ENCODE assay signal across 11 cellular contexts in genomic region chr1:209733409-209734192, GRCh38. TPM values are rescaled to one million over a fixed set of nuclear protein-coding genes. Genes with fewer than 3 reads are reported as not detected.
DNase-seq lines count a peak whose midpoint lies in the region; ATAC-seq and TF ChIP-seq lines count a peak whose summit lies in the region.
"Had no signal": no experiment of that assay in that cellular context is flagged by ENCODE, and none has a peak within 500 bp of the region (broad histone marks: within the 10 kb centered on the region; RNA-seq: fewer than 3 reads in every experiment).

No MANE protein-coding gene starts in this region.

- DNase-seq in Right ventricle myocardium inferior (ENCODE audit: missing footprints) (no peak), right atrium auricular region (ENCODE audit: low spot score) (no peak), foreskin melanocyte (peak; percentile 6), putamen (ENCODE audit: low spot score) (no peak)
- no peak for DNase-seq in stimulated activated CD4-positive, alpha-beta T cell treated with anti-CD3 and anti-CD28 coated beads, Interleukin-2, amount 100 ng/mL, for 24 hours
- DNase-seq: activated CD8-positive, alpha-beta T cell treated with anti-CD3 and anti-CD28 coated beads for 36 hours; BE2C; caudate nucleus; glutamatergic neuron had no signal

- peak; percentile 72 for ATAC-seq in Right ventricle myocardium inferior
- ATAC-seq in HG03095 (IDR thresholded peaks at IDR 0.05; ENCODE audit: unreplicated experiment), result no peak
- ATAC-seq: activated CD8-positive, alpha-beta T cell treated with anti-CD3 and anti-CD28 coated beads for 36 hours had no signal

- H3K36me3 ChIP-seq in right atrium auricular region, result no peaks in the 10 kb centered on the region
- H3K36me3 ChIP-seq: BE2C had no signal

- intact Hi-C loops in Right ventricle myocardium inferior (cut with DNase I), result no loop called here

- H3K9me3 ChIP-seq in right atrium auricular region, result no peaks in the 10 kb centered on the region
- H3K9me3 ChIP-seq: BE2C had no signal

- no peaks in the 10 kb centered on the region for H3K27me3 ChIP-seq in right atrium auricular region

- TF ChIP-seq CTCF in right atrium auricular region (IDR thresholded peaks at IDR 0.05), result no peak

- H3K4me3 ChIP-seq in right atrium auricular region, result no peak overlapping the region
- H3K4me3 ChIP-seq: SK-N-MC had no signal

- H3K27ac ChIP-seq in right atrium auricular region, result no peak overlapping the region
- H3K27ac ChIP-seq: SK-N-MC had no signal

- peaks cover 0 to 16% of the 10 kb centered on the region in 2 donors for H3K4me1 ChIP-seq in right atrium auricular region
- H3K4me1 ChIP-seq: BE2C had no signal

RNA-seq across cellular contexts. Expression of gene TRAF3IP3, which starts 22.3 kb away (rescaled TPM):
- total RNA-seq in Right ventricle myocardium inferior (1.7 TPM), right atrium auricular region (1 to 10 TPM in 1 of 2 donors, under 1 TPM in 1; 0.19 to 2.2 TPM)

RNA-seq across cellular contexts. Expression of gene HSD11B1, which starts 29.0 kb away (rescaled TPM):
- total RNA-seq in Right ventricle myocardium inferior (4.3 TPM), right atrium auricular region (10 to 100 TPM in 1 of 2 donors, 1 to 10 TPM in 1; 3.7 to 17.2 TPM)

RNA-seq across cellular contexts. Expression of gene C1orf74, which starts 50.8 kb away (rescaled TPM):
- total RNA-seq in Right ventricle myocardium inferior, result 1.8 TPM
- total RNA-seq in right atrium auricular region, result 1 to 10 TPM; 1.6 to 1.7 TPM

RNA-seq across cellular contexts. Expression of gene G0S2, which starts 58.4 kb away (rescaled TPM):
- 460 TPM for total RNA-seq in Right ventricle myocardium inferior
- total RNA-seq in right atrium auricular region, result 100 to 1,000 TPM; 212 to 299 TPM
